In the genomic region with DNA sequence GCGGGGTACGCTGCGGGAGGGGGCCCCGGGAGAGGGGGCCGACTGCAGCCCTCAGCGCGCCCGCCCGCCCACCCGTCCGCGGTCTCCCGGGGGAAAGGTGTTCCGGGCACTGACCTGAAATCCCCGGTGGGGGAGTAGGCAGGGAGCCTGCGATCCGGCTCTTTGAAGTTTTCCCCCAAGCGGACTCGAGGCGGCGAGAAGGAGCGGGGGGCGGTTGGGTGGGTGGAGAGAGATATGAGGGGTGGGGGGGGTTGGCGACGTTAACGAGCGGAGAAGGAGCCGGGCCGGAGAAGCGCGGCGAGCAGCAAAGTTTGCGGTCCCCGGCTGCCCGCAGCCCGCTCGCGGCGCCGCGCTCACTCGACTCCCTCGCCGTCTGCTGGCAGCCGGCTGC, we compare ENCODE assay signal across 7 cellular contexts. TPM values are rescaled to one million over a fixed set of nuclear protein-coding genes. Genes with fewer than 3 reads are reported as not detected.
DNase-seq lines count a peak whose midpoint lies in the region; ATAC-seq, FAIRE-seq and TF ChIP-seq lines count a peak whose summit lies in the region.

No MANE protein-coding gene starts in this region.

- DNase-seq in GM18507 (ENCODE audit: extremely low spot score, insufficient read length, low read depth) (no peak), RWPE2 (ENCODE audit: low spot score) (no peak), NCI-H2081 (lab: John Stamatoyannopoulos, UW) (no peak), SIG-M5 treated with dmso at 0.1 percent for 504 hours (lab: John Stamatoyannopoulos, UW; ENCODE audit: unreplicated experiment) (no peak)

- no peak for ATAC-seq in RWPE2 (ENCODE audit: low read depth)
- ATAC-seq in HG02763 (IDR thresholded peaks at IDR 0.05; ENCODE audit: unreplicated experiment), result no peak

- TF ChIP-seq CTCF in RWPE2 (IDR thresholded peaks at IDR 0.05; ENCODE audit: poor library complexity, severe bottlenecking), result no peak

- H3K4me3 ChIP-seq in RWPE2 (ENCODE audit: severe bottlenecking), result peak overlapping the region; percentile 87
- peak overlapping the region; percentile 55 to 66 for H3K4me3 ChIP-seq in esophagus (ENCODE audit: low read depth in 1 of 2, low read length in 2 of 2)
- H3K4me3 ChIP-seq in rectal smooth muscle tissue (ENCODE audit: low read length), result peak overlapping the region; percentile 65

- no peaks in the 10 kb centered on the region for H3K27me3 ChIP-seq in RWPE2 (ENCODE audit: insufficient read depth, poor library complexity, severe bottlenecking)
- no peaks in the 10 kb centered on the region for H3K27me3 ChIP-seq in esophagus (ENCODE audit: control insufficient read depth in 1 of 2, insufficient read depth in 2 of 2, low read length in 2 of 2)
- H3K27me3 ChIP-seq in rectal smooth muscle tissue (ENCODE audit: control insufficient read depth, insufficient read depth, low read length), result peaks cover 4% of the 10 kb centered on the region

- no peaks in the 10 kb centered on the region for H3K36me3 ChIP-seq in RWPE2 (ENCODE audit: low read depth)
- H3K36me3 ChIP-seq in esophagus (ENCODE audit: control insufficient read depth in 2 of 2, insufficient read depth in 2 of 2, low read length in 1 of 2), result no peaks in the 10 kb centered on the region
- no peaks in the 10 kb centered on the region for H3K36me3 ChIP-seq in rectal smooth muscle tissue (ENCODE audit: control insufficient read depth, insufficient read depth, low read length)

- WGBS in esophagus, 2 donors, result 0 to 11% methylated on average over 27 to 45 of the region's 45 CpGs

- H3K9me3 ChIP-seq in RWPE2 (ENCODE audit: severe bottlenecking) (no peaks in the 10 kb centered on the region), esophagus (ENCODE audit: control insufficient read depth in 2 of 2, insufficient read depth in 1 of 2, low read depth in 1 of 2, low read length in 1 of 2) (peaks cover 0 to 2% of the 10 kb centered on the region in 2 donors)

- peak; percentile 53 for FAIRE-seq in GM18507 (lab: Jason Lieb, UNC)

- H3K4me1 ChIP-seq in RWPE2 (ENCODE audit: insufficient read depth, poor library complexity, severe bottlenecking) (no peaks in the 10 kb centered on the region), esophagus (ENCODE audit: control insufficient read depth in 2 of 2, insufficient read depth in 2 of 2, low read length in 1 of 2) (peaks cover 3 to 5% of the 10 kb centered on the region in 2 donors), rectal smooth muscle tissue (ENCODE audit: control insufficient read depth, insufficient read depth, low read length) (peaks cover 9% of the 10 kb centered on the region)

- peak overlapping the region; percentile 57 for H3K27ac ChIP-seq in RWPE2 (ENCODE audit: poor library complexity, severe bottlenecking)
- peak overlapping the region; percentile 78 to 89 for H3K27ac ChIP-seq in esophagus (ENCODE audit: low read depth in 2 of 2, low read length in 1 of 2)
- H3K27ac ChIP-seq in rectal smooth muscle tissue (ENCODE audit: low read depth, low read length), result peak overlapping the region; percentile 72

- no peak overlapping the region for H3K9ac ChIP-seq in rectal smooth muscle tissue (ENCODE audit: low read length)

RNA-seq across cellular contexts. Expression of a gene that starts 0.7 kb away (rescaled TPM):
- 10 to 100 TPM in 1 of 2 donors, 1 to 10 TPM in 1; 9.6 to 10.7 TPM for polyA plus RNA-seq in esophagus
